ENCODE assay signal across 19 cellular contexts in genomic region chr9:89820337-89820736, GRCh38.
DNase-seq lines count a peak whose midpoint lies in the region; ATAC-seq, FAIRE-seq and TF ChIP-seq lines count a peak whose summit lies in the region.
"Had no signal": no experiment of that assay in that cellular context is flagged by ENCODE, and none has a peak within 500 bp of the region (broad histone marks: within the 10 kb centered on the region; RNA-seq: fewer than 3 reads in every experiment).

No MANE protein-coding gene starts in this region.

- TF ChIP-seq EP300 in HepG2 (IDR thresholded peaks at IDR 0.05; ENCODE audit: low read depth in 2 of 2, low read length in 2 of 2) (no peak), HepG2 (CRISPR knock-in tag; IDR thresholded peaks at IDR 0.05; ENCODE audit: borderline replicate concordance) (no peak), GM12878 (IDR thresholded peaks at IDR 0.05; ENCODE audit: borderline replicate concordance in 1 of 2, control insufficient read depth in 1 of 2, low read depth in 2 of 2, low read length in 2 of 2) (no peak)

- H3K27me3 ChIP-seq in HepG2 (ENCODE audit: control insufficient read depth in 1 of 2, insufficient read depth in 2 of 2, low read length in 2 of 2) (peaks cover 0 to 1% of the 10 kb centered on the region in 2 experiments; a peak in 2 of 5 replicates), right lobe of liver (no peaks in the 10 kb centered on the region), GM12878 (replicated peaks in 1 of 2; ENCODE audit: control insufficient read depth in 2 of 2, insufficient read depth in 2 of 2, low read length in 1 of 2) (no peaks in the 10 kb centered on the region; a peak in 1 of 4 replicates), mesenchymal stem cell (ENCODE audit: control insufficient read depth in 1 of 2, insufficient read depth in 1 of 2, low read length in 2 of 2) (peaks cover 0 to 44% of the 10 kb centered on the region in 2 experiments)
- H3K27me3 ChIP-seq: BE2C had no signal

- H2AK5ac ChIP-seq in mesenchymal stem cell (ENCODE audit: low read length, severe bottlenecking): no peak overlapping the region

- 32% methylated on average over 2 of the region's 2 CpGs for WGBS in HepG2 (ENCODE audit: low lambda C conversion rate)
- WGBS in right lobe of liver (ENCODE audit: insufficient coverage, low coverage, low lambda C conversion rate, missing lambda C conversion rate): 88% methylated on average over 2 of the region's 2 CpGs
- WGBS in GM12878 (ENCODE audit: insufficient coverage, insufficient replicate concordance, low lambda C conversion rate, missing lambda C conversion rate): 45% methylated on average over 2 of the region's 2 CpGs
- WGBS in mesenchymal stem cell: 95% methylated on average over 2 of the region's 2 CpGs

- TF ChIP-seq POLR2A in HepG2 (IDR thresholded peaks at IDR 0.05; ENCODE audit: insufficient read depth in 1 of 2, low read depth in 2 of 2, low read length in 2 of 2): no peak
- no peak for TF ChIP-seq POLR2A in right lobe of liver (IDR thresholded peaks at IDR 0.05)
- no peak for TF ChIP-seq POLR2A in GM12878 (IDR thresholded peaks at IDR 0.05; ENCODE audit: low read depth, low read length)

- H2BK120ac ChIP-seq in mesenchymal stem cell (ENCODE audit: low read depth, low read length): no peak overlapping the region

- H3K27ac ChIP-seq in HepG2 (ENCODE audit: extremely low read length, insufficient read depth, low read length) (no peak overlapping the region), right lobe of liver (no peak overlapping the region), GM12878 (ENCODE audit: control insufficient read depth, insufficient read depth) (no peak overlapping the region), mesenchymal stem cell (ENCODE audit: low read length, poor library complexity, severe bottlenecking) (no peak overlapping the region)
- H3K27ac ChIP-seq: C4-2B, GM23248 had no signal

- CTCF ChIA-PET in HepG2 (lab: Yijun Ruan, JAX; ENCODE audit: low intra/inter-chr PET ratio, low total read pairs) (no interaction called here), GM12878 (lab: Yijun Ruan, JAX) (no interaction called here)

- H3K4me3 ChIP-seq in HepG2 (replicated peaks in 1 of 3; ENCODE audit: insufficient read depth in 1 of 3, low read depth in 2 of 3, low read length in 3 of 3) (no peak overlapping the region), right lobe of liver (no peak overlapping the region), GM12878 (no peak overlapping the region), mesenchymal stem cell (ENCODE audit: insufficient read depth in 1 of 2, low read depth in 1 of 2, low read length in 2 of 2) (no peak overlapping the region)
- H3K4me3 ChIP-seq: GM23248 had no signal

- H3K4ac ChIP-seq in mesenchymal stem cell (ENCODE audit: low read depth in 1 of 2, low read length in 2 of 2): no peak overlapping the region

- no peak overlapping the region for H2BK5ac ChIP-seq in mesenchymal stem cell (ENCODE audit: low read depth, low read length, poor library complexity, severe bottlenecking)

- H3K36me3 ChIP-seq in HepG2 (replicated peaks in 1 of 2; ENCODE audit: control insufficient read depth in 1 of 2, insufficient read depth in 2 of 2, low read length in 2 of 2) (no peaks in the 10 kb centered on the region), right lobe of liver (no peaks in the 10 kb centered on the region), GM12878 (ENCODE audit: control insufficient read depth in 2 of 2, insufficient read depth in 2 of 2, low read length in 1 of 2) (no peaks in the 10 kb centered on the region), mesenchymal stem cell (ENCODE audit: control insufficient read depth in 1 of 2, insufficient read depth in 2 of 2, low read depth in 1 of 2, low read length in 2 of 2) (no peaks in the 10 kb centered on the region)
- H3K36me3 ChIP-seq: BE2C had no signal

- H3K23ac ChIP-seq in mesenchymal stem cell (ENCODE audit: low read length in 2 of 2): no peak overlapping the region

- DNase-seq in HepG2 (ENCODE audit: low spot score): no peak
- no peak for DNase-seq in right lobe of liver
- no peak for DNase-seq in GM12878 (ENCODE audit: low read depth, low spot score)
- no peak for DNase-seq in mesenchymal stem cell
- DNase-seq in omental fat pad (ENCODE audit: low spot score): no peak
- DNase-seq in cortex of kidney (lab: John Stamatoyannopoulos, UW): no peak
- DNase-seq: BE2C; CD4-positive, alpha-beta memory T cell; COR-L47; DMS153; DMS79 treated with DMSO at 0.1 percent for 48 hours; EL; GM23248; H7 had no signal

- H2BK15ac ChIP-seq in mesenchymal stem cell (ENCODE audit: low read depth, poor library complexity, severe bottlenecking): no peak overlapping the region

- peak overlapping the region in 1 of 2 experiments; percentile 54 for H2BK12ac ChIP-seq in mesenchymal stem cell (ENCODE audit: low read length in 2 of 2)

- H4K8ac ChIP-seq in mesenchymal stem cell (ENCODE audit: low read length): no peak overlapping the region

- no peaks in the 10 kb centered on the region for H3K79me2 ChIP-seq in HepG2 (ENCODE audit: insufficient read depth, low read length)
- H3K79me2 ChIP-seq in GM12878 (ENCODE audit: control insufficient read depth, insufficient read depth, low read length): no peaks in the 10 kb centered on the region

- RAD21 ChIA-PET in GM12878 (lab: Charles Lee; ENCODE audit: unreplicated experiment): no interaction called here

- no TSS peak for BruUV-seq in HepG2 (replicated peaks; lab: Mats Ljungman, UMichigan)
- BruUV-seq in GM12878 (replicated peaks; lab: Mats Ljungman, UMichigan): no TSS peak

- peak overlapping the region in 1 of 2 experiments; percentile 69 for H3K14ac ChIP-seq in mesenchymal stem cell (ENCODE audit: low read length in 2 of 2)

- no peak for TF ChIP-seq CTCF in HepG2 (CRISPR knock-in tag; IDR thresholded peaks at IDR 0.05)
- TF ChIP-seq CTCF in right lobe of liver (IDR thresholded peaks at IDR 0.05): no peak
- no peak for TF ChIP-seq CTCF in GM12878 (IDR thresholded peaks at IDR 0.05 in 2 of 3, conservative IDR thresholded peaks at IDR 0.05 in 1 of 3; ENCODE audit: control insufficient read depth in 2 of 3, extremely low read depth in 1 of 3, insufficient read depth in 1 of 3, low read depth in 3 of 3, low read length in 3 of 3)
- TF ChIP-seq CTCF in omental fat pad (IDR thresholded peaks at IDR 0.05): no peak

- POLR2A ChIA-PET in HepG2 (lab: Yijun Ruan, JAX): no interaction called here
- POLR2A ChIA-PET in GM12878 (lab: Charles Lee): no interaction called here

- peak overlapping the region; percentile 74 for H4K91ac ChIP-seq in mesenchymal stem cell (ENCODE audit: low read length)

- H4K20me1 ChIP-seq in HepG2 (ENCODE audit: insufficient read depth, low read length) (no peaks in the 10 kb centered on the region), GM12878 (ENCODE audit: control insufficient read depth, insufficient read depth) (no peaks in the 10 kb centered on the region)

- H2AFZ ChIP-seq in HepG2 (ENCODE audit: low read length): no peak overlapping the region
- no peak overlapping the region for H2AFZ ChIP-seq in GM12878 (ENCODE audit: control insufficient read depth, low read depth, low read length)
- H2AFZ ChIP-seq in mesenchymal stem cell (ENCODE audit: low read depth, low read length): no peak overlapping the region
- H2AFZ ChIP-seq: GM23248 had no signal

- H3K4me1 ChIP-seq in HepG2 (ENCODE audit: insufficient read depth, low read length) (no peaks in the 10 kb centered on the region), right lobe of liver (no peaks in the 10 kb centered on the region), GM12878 (ENCODE audit: control insufficient read depth, insufficient read depth, low read length) (peaks cover 13% of the 10 kb centered on the region), mesenchymal stem cell (ENCODE audit: control insufficient read depth, insufficient read depth, low read depth, low read length) (peaks cover 7% of the 10 kb centered on the region)

- in situ Hi-C loops in HepG2 (cut with HindIII; ENCODE audit: extremely low pct_ligation_motif_present, low pct_unique_long_range_greater_than_20kb) (no loop called here), GM12878 (cut with MboI) (no loop called here)

- H3K4me2 ChIP-seq in HepG2 (ENCODE audit: low read depth, low read length) (no peak overlapping the region), GM12878 (ENCODE audit: control insufficient read depth, insufficient read depth) (no peak overlapping the region), mesenchymal stem cell (ENCODE audit: low read length, poor library complexity, severe bottlenecking) (no peak overlapping the region)

- no peak for FAIRE-seq in HepG2 (lab: Jason Lieb, UNC)
- FAIRE-seq in GM12878 (lab: Jason Lieb, UNC): no peak
- FAIRE-seq: A204.1, D721Med, G401.6 had no signal

- SMC1A ChIA-PET in GM12878 (lab: Charles Lee; ENCODE audit: uncharacterized antibody, unreplicated experiment): interaction anchor here (1.3 to 3.2 kb wide), 2 partner anchors 12 to 117 kb away, joined by 3 to 12 read pairs; no protein-coding TSS in a partner anchor

- TF ChIP-seq RAD21 in HepG2 (CRISPR knock-in tag; IDR thresholded peaks at IDR 0.05) (no peak), GM12878 (IDR thresholded peaks at IDR 0.05; ENCODE audit: insufficient read depth, low read depth, low read length) (no peak)

- no peak overlapping the region for H3K9ac ChIP-seq in HepG2 (ENCODE audit: insufficient read depth, low read depth, low read length)
- H3K9ac ChIP-seq in GM12878 (ENCODE audit: control insufficient read depth, insufficient read depth, low read length): no peak overlapping the region
- no peak overlapping the region for H3K9ac ChIP-seq in mesenchymal stem cell (ENCODE audit: low read length)
- H3K9ac ChIP-seq: GM23248 had no signal

- no peak overlapping the region for H3K18ac ChIP-seq in mesenchymal stem cell (ENCODE audit: low read depth in 1 of 2, low read length in 2 of 2)

- no peaks in the 10 kb centered on the region for H3K79me1 ChIP-seq in mesenchymal stem cell (replicated peaks; ENCODE audit: low read length, poor library complexity, severe bottlenecking)

- H3K9me3 ChIP-seq in HepG2 (ENCODE audit: low read length): no peaks in the 10 kb centered on the region
- no peaks in the 10 kb centered on the region for H3K9me3 ChIP-seq in right lobe of liver
- H3K9me3 ChIP-seq in GM12878 (replicated peaks; ENCODE audit: control insufficient read depth, insufficient read depth, low read length): no peaks in the 10 kb centered on the region
- no peaks in the 10 kb centered on the region for H3K9me3 ChIP-seq in mesenchymal stem cell (ENCODE audit: control insufficient read depth, low read length)
- H3K9me3 ChIP-seq: BE2C had no signal

- intact Hi-C loops in HepG2 (cut with micrococcal nuclease; ENCODE audit: unreplicated experiment): no loop called here
- intact Hi-C loops in right lobe of liver (cut with DNase I): no loop called here
- intact Hi-C loops in GM12878 (cut with micrococcal nuclease; ENCODE audit: unreplicated experiment): no loop called here

- ATAC-seq in HepG2 (no peak), right lobe of liver (no peak), GM12878 (no peak), omental fat pad (ENCODE audit: low FRiP score) (no peak), GM19324 (IDR thresholded peaks at IDR 0.05; ENCODE audit: low FRiP score, unreplicated experiment) (no peak)

TF ChIP-seq in HepG2, 621 proteins besides CTCF, POLR2A, EP300 and RAD21 (continues in another document):
- TF ChIP-seq SOX6 (IDR thresholded peaks at IDR 0.05) (0 out of 2 replicates have a peak, but pooled peaks have one; percentile 65), SOX6 (CRISPR knock-in tag; IDR thresholded peaks at IDR 0.05) (no peak)

TF ChIP-seq in GM12878, 131 proteins besides CTCF, POLR2A, EP300 and RAD21 (continues in another document):
- no peak for TF ChIP-seq MXI1 (IDR thresholded peaks at IDR 0.05; ENCODE audit: low read depth, low read length)

Comparison
In these comparisons a context has a peak if more than half of its experiments do, and no peak if none do; other contexts are left out.
1. Of the 75 proteins assayed by ChIP-seq in both HepG2 and GM12878: peak only in HepG2: FOXK2 and NBN; only in GM12878: BCL3; in both: none; in neither: 72.